In the genomic region with DNA sequence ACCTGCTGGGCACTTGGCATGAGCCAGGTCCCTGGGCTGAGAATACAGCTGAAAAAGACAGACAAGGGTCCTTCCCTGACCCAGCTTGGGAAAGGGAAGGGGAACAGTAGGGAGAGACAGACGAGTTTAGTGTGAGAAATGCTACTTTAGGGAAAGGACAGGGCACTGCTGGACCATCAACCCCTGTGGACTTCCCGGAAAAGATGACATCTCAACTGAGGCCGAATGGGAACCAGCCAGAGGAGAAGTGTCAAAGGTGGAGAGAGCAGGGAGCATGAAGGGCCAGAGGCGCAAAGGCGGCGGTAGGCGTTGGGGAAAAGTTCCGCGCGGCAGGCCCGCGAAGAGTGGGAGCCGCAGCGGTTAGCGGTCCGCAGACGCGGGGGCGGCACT, we compare ENCODE assay signal across 8 cellular contexts. TPM values are rescaled to one million over a fixed set of nuclear protein-coding genes. Genes with fewer than 3 reads are reported as not detected.
DNase-seq lines count a peak whose midpoint lies in the region; ATAC-seq, FAIRE-seq and TF ChIP-seq lines count a peak whose summit lies in the region.

No MANE protein-coding gene starts in this region.

- H3K9me3 ChIP-seq in Karpas-422 (ENCODE audit: low read length) (no peaks in the 10 kb centered on the region), breast epithelium (no peaks in the 10 kb centered on the region), muscle layer of duodenum (ENCODE audit: control insufficient read depth in 1 of 2, low read length in 2 of 2) (no peaks in the 10 kb centered on the region)

- H4K20me1 ChIP-seq in Karpas-422 (ENCODE audit: insufficient read depth, low read depth, low read length) = peaks cover 17% of the 10 kb centered on the region

- no peaks in the 10 kb centered on the region for H3K9me2 ChIP-seq in Karpas-422 (replicated peaks; ENCODE audit: insufficient read depth, low read length)

- H3K27me3 ChIP-seq in Karpas-422 (ENCODE audit: low read length) = no peaks in the 10 kb centered on the region
- H3K27me3 ChIP-seq in breast epithelium = no peaks in the 10 kb centered on the region
- H3K27me3 ChIP-seq in muscle layer of duodenum (ENCODE audit: low read depth, low read length) = no peaks in the 10 kb centered on the region

- H3K4me1 ChIP-seq in Karpas-422 (ENCODE audit: low read length) (peaks cover 23% of the 10 kb centered on the region), breast epithelium (peaks cover 2 to 9% of the 10 kb centered on the region in 2 donors), muscle layer of duodenum (ENCODE audit: control insufficient read depth in 1 of 2, insufficient read depth in 2 of 2, low read length in 2 of 2) (peaks cover 5 to 20% of the 10 kb centered on the region in 2 donors)

- H3K4me3 ChIP-seq in Karpas-422 (ENCODE audit: low read length) = peak overlapping the region; percentile 93
- peak overlapping the region; percentile 84 to 100 (median 85) for H3K4me3 ChIP-seq in breast epithelium
- peak overlapping the region; percentile 76 to 92 for H3K4me3 ChIP-seq in muscle layer of duodenum (ENCODE audit: low read depth in 1 of 2, low read length in 2 of 2)

- TF ChIP-seq POLR2A in breast epithelium (IDR thresholded peaks at IDR 0.05) (no peak), GM12891 (IDR thresholded peaks at IDR 0.05; ENCODE audit: low read depth, low read length) (no peak)

- no peak for TF ChIP-seq CTCF in breast epithelium (IDR thresholded peaks at IDR 0.05)

- intact Hi-C loops in breast epithelium (cut with DNase I; ENCODE audit: low total_unique reads) = no loop called here

- DNase-seq in D341Med (ENCODE audit: low spot score) (peak; percentile 55), Karpas-422 (peak; percentile 69), breast epithelium (ENCODE audit: low spot score in 2 of 2) (no peak), pons (ENCODE audit: low spot score) (no peak), GM12891 (ENCODE audit: insufficient read length, low spot score) (no peak)

- no peak for ATAC-seq in HG02623 (IDR thresholded peaks at IDR 0.05; ENCODE audit: unreplicated experiment)
- no peak for ATAC-seq in HG02884 (IDR thresholded peaks at IDR 0.05; ENCODE audit: unreplicated experiment)

- H3K36me3 ChIP-seq in Karpas-422 (ENCODE audit: insufficient read depth, low read length) = peaks cover 20% of the 10 kb centered on the region; the same call in 1 of the 2 replicates
- H3K36me3 ChIP-seq in breast epithelium = no peaks in the 10 kb centered on the region
- peaks cover 26 to 29% of the 10 kb centered on the region in 2 donors for H3K36me3 ChIP-seq in muscle layer of duodenum (ENCODE audit: control insufficient read depth in 1 of 2, insufficient read depth in 2 of 2, low read length in 2 of 2)

- H2AFZ ChIP-seq in Karpas-422 (ENCODE audit: low read length) = no peak overlapping the region

- peaks cover 47% of the 10 kb centered on the region for H3K79me2 ChIP-seq in Karpas-422 (ENCODE audit: low read length)

- peak overlapping the region; percentile 4; the same call in 1 of the 2 replicates for H3K27ac ChIP-seq in Karpas-422 (ENCODE audit: low read length)
- peak overlapping the region; percentile 88 to 89 for H3K27ac ChIP-seq in breast epithelium
- peak overlapping the region; percentile 53 for H3K27ac ChIP-seq in muscle layer of duodenum (ENCODE audit: low read length)

- H3K4me2 ChIP-seq in Karpas-422 (ENCODE audit: low read depth, low read length, poor library complexity, severe bottlenecking) = peak overlapping the region; percentile 80

- FAIRE-seq in GM12891 (lab: Jason Lieb, UNC) = no peak

- H3K9ac ChIP-seq in Karpas-422 (ENCODE audit: low read length) = peak overlapping the region; percentile 98

TF ChIP-seq in GM12891, 5 proteins besides CTCF, POLR2A, EP300 and RAD21:
- TF ChIP-seq POLR2AphosphoS5 (IDR thresholded peaks at IDR 0.05; ENCODE audit: low read depth, low read length) = no peak
- TF ChIP-seq POU2F2 (IDR thresholded peaks at IDR 0.05; ENCODE audit: low read depth, low read length) = no peak
- no peak for TF ChIP-seq SPI1 (IDR thresholded peaks at IDR 0.05; ENCODE audit: low read depth, low read length)
- no peak for TF ChIP-seq TAF1 (IDR thresholded peaks at IDR 0.05; ENCODE audit: low read depth, low read length)
- no peak for TF ChIP-seq PAX5 (IDR thresholded peaks at IDR 0.05; ENCODE audit: insufficient read depth, low read length, severe bottlenecking)
TF ChIP-seq in GM12891: peak in this region for 0.

RNA-seq across cellular contexts. Expression of a gene that starts 0.6 kb away (rescaled TPM):
- total RNA-seq in Karpas-422 (2014; rRNA removed; shearing (Covaris generic); ENCODE audit: low replicate concordance) = 62.8 and 69.2 TPM in 2 replicates
- 10 to 100 TPM; 39.5 to 48.8 (median 40.0) TPM for total RNA-seq in breast epithelium
- 24.3 TPM for polyA plus RNA-seq in GM12891 (2012; ENCODE audit: low read depth, missing spikeins)

RNA-seq across cellular contexts. Expression of a gene that starts 15.6 kb away (rescaled TPM):
- 0.14 TPM in 1 of 2 replicates, not detected in the other for total RNA-seq in Karpas-422 (2014; rRNA removed; shearing (Covaris generic); ENCODE audit: low replicate concordance)
- total RNA-seq in breast epithelium = 1 to 10 TPM; 2.8 to 4.9 (median 3.2) TPM
- polyA plus RNA-seq in GM12891 (2012; ENCODE audit: low read depth, missing spikeins) = 0.14 TPM

RNA-seq across cellular contexts. Expression of a gene that starts 58.4 kb away (rescaled TPM):
- total RNA-seq in Karpas-422 (2014; rRNA removed; shearing (Covaris generic); ENCODE audit: low replicate concordance) = not detected in 2 replicates
- total RNA-seq in breast epithelium = 10 to 100 TPM in 1 of 3 donors, 1 to 10 TPM in 2; 1.8 to 38.2 (median 4.6) TPM
- polyA plus RNA-seq in GM12891 (2012; ENCODE audit: low read depth, missing spikeins) = not detected

Comparison
In these comparisons a context has a peak if more than half of its experiments do, and no peak if none do; other contexts are left out.
1. DNase-seq: peak in D341Med (single experiment) and Karpas-422 (single experiment); none in breast epithelium (0 of 2), pons (single experiment) and GM12891 (single experiment).
2. H3K27ac ChIP-seq: peak in every context shown above with its lines; median percentile 88 in breast epithelium; 53 in muscle layer of duodenum; 4 in Karpas-422.
3. Peak in every context shown above with its lines, with median percentiles within 50 percentile points of each other: H3K4me3 ChIP-seq.